Comparison of ENCODE assay signal across 7 cellular contexts in the genomic region with DNA sequence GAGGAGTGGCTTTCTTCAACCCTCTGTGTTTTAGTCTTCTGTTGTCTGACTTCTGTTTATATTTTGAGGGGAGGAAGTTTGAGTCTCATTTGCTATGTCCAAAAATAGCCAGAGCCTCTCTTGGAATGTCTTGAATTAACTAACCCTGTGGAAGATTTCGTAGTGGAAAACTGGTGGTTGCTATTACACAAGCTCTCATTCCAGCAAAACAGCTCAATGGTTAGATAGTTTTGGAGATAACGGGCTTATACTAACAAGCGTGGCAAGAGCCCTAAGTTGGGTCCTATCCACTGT. TPM values are rescaled to one million over a fixed set of nuclear protein-coding genes. Genes with fewer than 3 reads are reported as not detected.
DNase-seq lines count a peak whose midpoint lies in the region; ATAC-seq, FAIRE-seq and TF ChIP-seq lines count a peak whose summit lies in the region.

No MANE protein-coding gene starts in this region.

- no peaks in the 10 kb centered on the region for H3K27me3 ChIP-seq in endothelial cell of umbilical vein (ENCODE audit: control insufficient read depth in 2 of 2, insufficient read depth in 2 of 2, low read length in 2 of 2)
- no peaks in the 10 kb centered on the region for H3K27me3 ChIP-seq in tibial nerve

- DNase-seq in RWPE1 (ENCODE audit: low spot score) (no peak), endothelial cell of umbilical vein (ENCODE audit: low read depth, low spot score) (no peak), tibial nerve (ENCODE audit: low spot score in 2 of 2) (peak in 1 of 2 donors; percentile 50), COLO829 (ENCODE audit: low spot score) (no peak), GM12891 (ENCODE audit: insufficient read length, low spot score) (no peak)

- H3K79me2 ChIP-seq in endothelial cell of umbilical vein (ENCODE audit: control insufficient read depth, insufficient read depth, low read length): peaks cover 33% of the 10 kb centered on the region

- peak overlapping the region; percentile 98 for H3K9ac ChIP-seq in endothelial cell of umbilical vein (replicated peaks; ENCODE audit: extremely low read depth, insufficient read depth, low read length)

- H3K4me1 ChIP-seq in endothelial cell of umbilical vein (ENCODE audit: control insufficient read depth, extremely low read depth, insufficient read depth, low read length) (peaks cover 31% of the 10 kb centered on the region), mesodermal cell (ENCODE audit: control insufficient read depth, insufficient read depth, low read length, poor library complexity, severe bottlenecking) (peaks cover 30% of the 10 kb centered on the region), tibial nerve (peaks cover 0 to 43% (median 6%) of the 10 kb centered on the region in 4 donors)

- POLR2A ChIA-PET in RWPE1 (lab: Yijun Ruan, JAX; ENCODE audit: low non-redundant PET) (interaction anchor here (0.7 kb wide), 1 partner anchor 323 kb away, joined by 7 read pairs; no protein-coding TSS in a partner anchor), endothelial cell of umbilical vein (lab: Charles Lee) (interaction anchor here (0.6 to 7.3 kb wide), 11 partner anchors 11 to 269 kb away, joined by 3 to 200 read pairs (median 8); no protein-coding TSS in a partner anchor)

- H3K9me1 ChIP-seq in endothelial cell of umbilical vein (replicated peaks; ENCODE audit: control insufficient read depth, extremely low read depth, insufficient read depth, low read length): no peaks in the 10 kb centered on the region

- 50 to 57% methylated on average over 3 of the region's 3 CpGs for WGBS in mesodermal cell (ENCODE audit: insufficient coverage in 2 of 2), 2 experiments
- WGBS in tibial nerve, 2 donors: 10 to 31% methylated on average over 3 of the region's 3 CpGs

- no peak for ATAC-seq in HG03097 (IDR thresholded peaks at IDR 0.05; ENCODE audit: low FRiP score, unreplicated experiment)

- no peaks in the 10 kb centered on the region for H3K9me3 ChIP-seq in endothelial cell of umbilical vein (replicated peaks; ENCODE audit: control insufficient read depth, insufficient read depth, low read length)
- H3K9me3 ChIP-seq in mesodermal cell (ENCODE audit: control insufficient read depth, low read length): no peaks in the 10 kb centered on the region
- no peaks in the 10 kb centered on the region for H3K9me3 ChIP-seq in tibial nerve

- H4K20me1 ChIP-seq in endothelial cell of umbilical vein (replicated peaks; ENCODE audit: control insufficient read depth, extremely low read depth, insufficient read depth, low read length): no peaks in the 10 kb centered on the region

- no peak for TF ChIP-seq CTCF in RWPE1 (conservative IDR thresholded peaks at IDR 0.05; ENCODE audit: low read depth)
- no peak for TF ChIP-seq CTCF in endothelial cell of umbilical vein (IDR thresholded peaks at IDR 0.05; ENCODE audit: extremely low read depth in 1 of 2, insufficient read depth in 1 of 2, low read depth in 1 of 2, low read length in 2 of 2)
- no peak for TF ChIP-seq CTCF in tibial nerve (IDR thresholded peaks at IDR 0.05)

- H2AFZ ChIP-seq in endothelial cell of umbilical vein (ENCODE audit: low read depth, low read length): no peak overlapping the region

- BruUV-seq in endothelial cell of umbilical vein (replicated peaks; lab: Mats Ljungman, UMichigan): TSS peak; percentile 20

- H3K27ac ChIP-seq in RWPE1 (peak overlapping the region; percentile 80), endothelial cell of umbilical vein (ENCODE audit: insufficient read depth, low read depth, low read length) (peak overlapping the region; percentile 69), mesodermal cell (ENCODE audit: low read depth, low read length, severe bottlenecking) (peak overlapping the region; percentile 94), tibial nerve (peak overlapping the region; percentile 58 to 95 (median 76))

- H3K4me2 ChIP-seq in endothelial cell of umbilical vein (ENCODE audit: insufficient read depth, low read length): peak overlapping the region; percentile 59

- H3K36me3 ChIP-seq in endothelial cell of umbilical vein (ENCODE audit: control insufficient read depth in 2 of 2, extremely low read depth in 1 of 2, insufficient read depth in 2 of 2, low read length in 2 of 2) (peaks cover 10 to 11% of the 10 kb centered on the region in 2 experiments), mesodermal cell (ENCODE audit: control insufficient read depth, insufficient read depth, low read length) (peaks cover 23% of the 10 kb centered on the region), tibial nerve (no peaks in the 10 kb centered on the region)

- dilution Hi-C loops in endothelial cell of umbilical vein (cut with MboI; ENCODE audit: extremely low pct_ligation_motif_present, low sequenced_read_pairs): no loop called here

- CTCF ChIA-PET in RWPE1 (lab: Yijun Ruan, JAX) (interaction anchor here (0.8 to 1.6 kb wide), 5 partner anchors 17 to 269 kb away, joined by 3 to 7 read pairs (median 3); no protein-coding TSS in a partner anchor), endothelial cell of umbilical vein (lab: Charles Lee) (interaction anchor here (0.7 to 7.2 kb wide), 7 partner anchors 12 to 349 kb away, joined by 3 to 74 read pairs (median 4); no protein-coding TSS in a partner anchor)

- peak overlapping the region; percentile 10 to 93 (median 88) for H3K4me3 ChIP-seq in endothelial cell of umbilical vein (replicated peaks in 1 of 3; ENCODE audit: insufficient read depth in 1 of 3, low read depth in 1 of 3, low read length in 3 of 3)
- peak overlapping the region; percentile 73 for H3K4me3 ChIP-seq in mesodermal cell (ENCODE audit: extremely low read depth, insufficient read depth, low read length, poor library complexity, severe bottlenecking)
- peak overlapping the region; percentile 50 to 96 (median 66) for H3K4me3 ChIP-seq in tibial nerve

- intact Hi-C loops in endothelial cell of umbilical vein (cut with micrococcal nuclease): no loop called here

- no peak for FAIRE-seq in endothelial cell of umbilical vein (lab: Jason Lieb, UNC)
- no peak for FAIRE-seq in GM12891 (lab: Jason Lieb, UNC)

- TF ChIP-seq POLR2A in endothelial cell of umbilical vein (IDR thresholded peaks at IDR 0.05; ENCODE audit: low read depth, low read length): no peak
- no peak for TF ChIP-seq POLR2A in tibial nerve (IDR thresholded peaks at IDR 0.05)
- TF ChIP-seq POLR2A in GM12891 (IDR thresholded peaks at IDR 0.05; ENCODE audit: low read depth, low read length): no peak

- peak in 1 of 2 donors; percentile 39 for TF ChIP-seq EP300 in tibial nerve (IDR thresholded peaks at IDR 0.05)

TF ChIP-seq in endothelial cell of umbilical vein, 7 proteins besides CTCF, POLR2A, EP300 and RAD21:
- peak; percentile 11 for TF ChIP-seq GATA2 (IDR thresholded peaks at IDR 0.05; ENCODE audit: insufficient read depth, insufficient read length, low read depth, low read length)
- TF ChIP-seq EZH2 (IDR thresholded peaks at IDR 0.05; ENCODE audit: borderline replicate concordance, low read depth, low read length, severe bottlenecking): no peak

TF ChIP-seq in GM12891, 5 proteins besides CTCF, POLR2A, EP300 and RAD21:
- TF ChIP-seq TAF1 (IDR thresholded peaks at IDR 0.05; ENCODE audit: low read depth, low read length) (no peak), PAX5 (IDR thresholded peaks at IDR 0.05; ENCODE audit: insufficient read depth, low read length, severe bottlenecking) (no peak), SPI1 (IDR thresholded peaks at IDR 0.05; ENCODE audit: low read depth, low read length) (no peak), POU2F2 (IDR thresholded peaks at IDR 0.05; ENCODE audit: low read depth, low read length) (no peak), POLR2AphosphoS5 (IDR thresholded peaks at IDR 0.05; ENCODE audit: low read depth, low read length) (no peak)

RNA-seq across cellular contexts. Expression of a gene that starts 1.6 kb away (rescaled TPM):
- total RNA-seq in endothelial cell of umbilical vein: 2,488 and 2,886 TPM in 2 replicates
- 1,646 and 1,926 TPM in 2 replicates for polyA plus RNA-seq in endothelial cell of umbilical vein
- 2,191 and 2,482 TPM in 2 replicates for polyA plus RNA-seq in endothelial cell of umbilical vein (2011; cell fraction: cytosol; rRNA removed)
- 2,136 and 2,278 TPM in 2 replicates for polyA plus RNA-seq in endothelial cell of umbilical vein (2011; cell fraction: nucleus; rRNA removed)
- polyA plus RNA-seq in endothelial cell of umbilical vein (2012): 2,295 and 2,601 TPM in 2 replicates
- polyA minus RNA-seq in endothelial cell of umbilical vein: 1,101 and 1,172 TPM in 2 replicates
- polyA minus RNA-seq in endothelial cell of umbilical vein (2011; cell fraction: cytosol; rRNA and poly(A)+ RNA removed): 1.2 TPM
- polyA minus RNA-seq in endothelial cell of umbilical vein (2011; cell fraction: nucleus; rRNA and poly(A)+ RNA removed): 637 and 812 TPM in 2 replicates
- 241 TPM for polyA plus RNA-seq in mesodermal cell (2013, experiment 1 of 2)
- 195 TPM for polyA plus RNA-seq in mesodermal cell (2013, experiment 2 of 2)
- 100 to 1,000 TPM; 206 to 411 (median 307) TPM for total RNA-seq in tibial nerve
- not detected for polyA plus RNA-seq in GM12891 (2012; ENCODE audit: low read depth, missing spikeins)
